1 cellular context compared by ENCODE assay signal in genomic region chr20:17958326-17959256, GRCh38.
TF ChIP-seq lines count a peak whose summit lies in the region.

No MANE protein-coding gene starts in this region.

TF ChIP-seq in HepG2, 621 proteins besides CTCF, POLR2A, EP300 and RAD21 (continues in another document):
- TF ChIP-seq NFIC (IDR thresholded peaks at IDR 0.05; ENCODE audit: low read length) = peak; percentile 75
- TF ChIP-seq ZNF800 (CRISPR knock-in tag; IDR thresholded peaks at IDR 0.05) = no peak
- no peak for TF ChIP-seq ATF7-NPFF (CRISPR knock-in tag; IDR thresholded peaks at IDR 0.05; ENCODE audit: low read depth)
- no peak for TF ChIP-seq PREB (CRISPR knock-in tag; IDR thresholded peaks at IDR 0.05)
- no peak for TF ChIP-seq ZNF275 (CRISPR knock-in tag; IDR thresholded peaks at IDR 0.05; ENCODE audit: borderline replicate concordance)
- TF ChIP-seq STAG1 (CRISPR knock-in tag; IDR thresholded peaks at IDR 0.05) = no peak
- no peak for TF ChIP-seq ZNF766 (CRISPR knock-in tag; IDR thresholded peaks at IDR 0.05; ENCODE audit: borderline replicate concordance)
- no peak for TF ChIP-seq ZFP36L2 (CRISPR knock-in tag; IDR thresholded peaks at IDR 0.05)
- TF ChIP-seq GFI1 (CRISPR knock-in tag; IDR thresholded peaks at IDR 0.05; ENCODE audit: borderline replicate concordance) = peak; percentile 49; the same call in 1 of the 2 replicates
- no peak for TF ChIP-seq DDIT3 (CRISPR knock-in tag; IDR thresholded peaks at IDR 0.05)
- TF ChIP-seq ZNF567 (CRISPR knock-in tag; IDR thresholded peaks at IDR 0.05; ENCODE audit: borderline replicate concordance) = no peak
- TF ChIP-seq ZNF136 (CRISPR knock-in tag; IDR thresholded peaks at IDR 0.05; ENCODE audit: low read depth) = peak; percentile 39; the same call in 1 of the 2 replicates
- no peak for TF ChIP-seq NONO (IDR thresholded peaks at IDR 0.05)
- TF ChIP-seq NONO (CRISPR knock-in tag; conservative IDR thresholded peaks at IDR 0.05) = peak; percentile 28; the same call in 1 of the 2 replicates
- no peak for TF ChIP-seq ZXDC (CRISPR knock-in tag; IDR thresholded peaks at IDR 0.05)
- TF ChIP-seq ZNF354B (CRISPR knock-in tag; IDR thresholded peaks at IDR 0.05) = peak; percentile 51; the same call in 1 of the 2 replicates
- TF ChIP-seq ZNF609 (CRISPR knock-in tag; IDR thresholded peaks at IDR 0.05; ENCODE audit: borderline replicate concordance) = peak; percentile 78
- TF ChIP-seq CENPT (CRISPR knock-in tag; IDR thresholded peaks at IDR 0.05; ENCODE audit: low read depth) = no peak
- no peak for TF ChIP-seq IKZF4 (CRISPR knock-in tag; IDR thresholded peaks at IDR 0.05; ENCODE audit: borderline replicate concordance, low read depth, not compliant biosample characterization)
- TF ChIP-seq AGO2 (optimal IDR thresholded peaks at IDR 0.05; ENCODE audit: low read depth, low read length) = peak; percentile 16
- TF ChIP-seq TCF7L2 (IDR thresholded peaks at IDR 0.05; ENCODE audit: low read depth, low read length) = 0 out of 2 replicates have a peak, but pooled peaks have one; percentile 29
- no peak for TF ChIP-seq ZNF577 (CRISPR knock-in tag; IDR thresholded peaks at IDR 0.05; ENCODE audit: borderline replicate concordance, low read depth)
- peak; percentile 60; the same call in 1 of the 2 replicates for TF ChIP-seq IRX3 (CRISPR knock-in tag; IDR thresholded peaks at IDR 0.05; ENCODE audit: borderline replicate concordance, low read depth)
- no peak for TF ChIP-seq TERF1 (CRISPR knock-in tag; IDR thresholded peaks at IDR 0.05)
- TF ChIP-seq RFXAP (CRISPR knock-in tag; IDR thresholded peaks at IDR 0.05; ENCODE audit: borderline replicate concordance) = 0 out of 2 replicates have a peak, but pooled peaks have one; percentile 39
- TF ChIP-seq SNAPC4 (CRISPR knock-in tag; IDR thresholded peaks at IDR 0.05) = no peak
- peak; percentile 74 for TF ChIP-seq BCL6 (CRISPR knock-in tag; IDR thresholded peaks at IDR 0.05)
- peak; percentile 96; the same call in 1 of the 2 replicates for TF ChIP-seq FOXO4 (CRISPR knock-in tag; conservative IDR thresholded peaks at IDR 0.05)
- TF ChIP-seq YEATS2 (CRISPR knock-in tag; IDR thresholded peaks at IDR 0.05; ENCODE audit: borderline replicate concordance) = peak; percentile 16; the same call in 1 of the 2 replicates
- TF ChIP-seq ARID3A (IDR thresholded peaks at IDR 0.05; ENCODE audit: low read depth, low read length) = peak; percentile 32; the same call in 1 of the 2 replicates
- TF ChIP-seq ZNF788 (CRISPR knock-in tag; IDR thresholded peaks at IDR 0.05; ENCODE audit: borderline replicate concordance) = no peak; the same call in 1 of the 2 replicates
- TF ChIP-seq HNF4G (IDR thresholded peaks at IDR 0.05; ENCODE audit: borderline replicate concordance, low read depth, low read length) = no peak
- TF ChIP-seq HNF4G (CRISPR knock-in tag; IDR thresholded peaks at IDR 0.05; ENCODE audit: borderline replicate concordance, low read depth) = no peak
- TF ChIP-seq MEIS1 (CRISPR knock-in tag; IDR thresholded peaks at IDR 0.05; ENCODE audit: borderline replicate concordance) = no peak
- 0 out of 2 replicates have a peak, but pooled peaks have one; percentile 32 for TF ChIP-seq ZNF44 (CRISPR knock-in tag; IDR thresholded peaks at IDR 0.05)
